In the genomic region with DNA sequence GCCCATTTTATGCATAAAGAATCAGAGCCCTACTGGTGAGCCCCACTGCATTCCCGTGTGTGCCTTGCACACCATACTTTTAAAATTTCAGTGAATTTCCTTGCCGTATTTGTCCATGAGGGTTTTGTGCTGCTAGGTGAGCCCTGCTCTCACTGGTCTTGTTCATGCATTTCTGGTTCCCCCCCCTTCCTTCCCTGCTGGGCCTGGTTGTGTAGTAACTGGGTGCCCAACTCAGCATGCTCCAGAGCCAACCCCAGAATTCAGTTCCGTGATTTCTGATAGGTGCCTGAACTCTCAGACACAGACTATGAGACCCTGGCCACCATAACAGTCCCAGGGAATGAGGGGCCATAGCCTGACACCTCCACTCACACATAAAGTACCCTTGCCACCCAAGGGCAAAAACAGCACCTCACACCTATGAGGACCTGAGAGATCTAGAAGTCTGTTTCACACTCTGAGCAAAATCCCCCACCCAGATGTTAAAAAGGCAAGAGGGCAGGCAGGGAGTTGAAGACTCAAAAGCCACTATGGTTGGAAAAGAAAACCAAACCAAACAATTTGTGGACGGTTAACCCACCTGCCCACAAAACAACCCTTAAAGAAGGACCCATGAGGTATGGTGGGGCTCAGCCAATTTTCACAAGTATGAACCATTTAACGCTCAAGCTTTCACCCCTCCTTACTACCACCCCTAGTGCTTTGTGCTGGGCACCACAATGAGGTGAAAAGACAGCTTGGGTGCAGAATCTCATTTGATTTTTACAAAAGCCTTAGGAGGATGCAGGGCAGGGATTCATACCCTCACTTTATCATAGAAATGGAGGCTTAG, we compare ENCODE assay signal across 26 cellular contexts. TPM values are rescaled to one million over a fixed set of nuclear protein-coding genes. Genes with fewer than 3 reads are reported as not detected.
DNase-seq lines count a peak whose midpoint lies in the region; ATAC-seq and TF ChIP-seq lines count a peak whose summit lies in the region.
"Had no signal": no experiment of that assay in that cellular context is flagged by ENCODE, and none has a peak within 500 bp of the region (broad histone marks: within the 10 kb centered on the region; RNA-seq: fewer than 3 reads in every experiment).

No MANE protein-coding gene starts in this region.

- no peak for DNase-seq in activated T-cell treated with anti-CD3 and anti-CD28 coated beads, Interleukin-2, amount 50 U/mL, for 72 hours
- no peak for DNase-seq in activated T-cell treated with anti-CD3 and anti-CD28 coated beads, Interleukin-2, amount 50 U/mL, for 1 hour
- no peak for DNase-seq in effector memory CD8-positive, alpha-beta T cell
- DNase-seq in stimulated activated effector memory CD8-positive, alpha-beta T cell treated with anti-CD3 and anti-CD28 coated beads, Interleukin-12 subunit alpha, Interleukin-12 subunit beta, amount 100 ng/mL, for 72 hours (ENCODE audit: low spot score in 2 of 2), result peak in 1 of 2 donors; percentile 50
- DNase-seq in foreskin fibroblast, result no peak
- no peak for DNase-seq in activated T-cell treated with anti-CD3 and anti-CD28 coated beads for 4 hours
- DNase-seq: activated CD8-positive, alpha-beta memory T cell treated with anti-CD3 and anti-CD28 coated beads, Interleukin-2, amount 50 U/mL, for 4 hours; C1 segment of cervical spinal cord; caudate nucleus; dermis blood vessel endothelial cell; EL; GOT3; islet precursor cell; left ventricle myocardium inferior; NCI-H1436; right cardiac atrium; spleen; upper lobe of right lung had no signal

- H3K27me3 ChIP-seq in Loucy (ENCODE audit: insufficient read depth, low read length, poor library complexity, severe bottlenecking), result no peaks in the 10 kb centered on the region
- H3K27me3 ChIP-seq: spleen, upper lobe of right lung had no signal

- H3K4me3 ChIP-seq in Loucy (ENCODE audit: low read length, poor library complexity, severe bottlenecking) (no peak overlapping the region), foreskin fibroblast (ENCODE audit: low read depth in 1 of 2, low read length in 2 of 2) (no peak overlapping the region)
- H3K4me3 ChIP-seq: left ventricle myocardium inferior, spleen, suprapubic skin, upper lobe of right lung had no signal

- H3K27me3 Mint-ChIP-seq in activated T-cell treated with anti-CD3 and anti-CD28 coated beads, Interleukin-2, amount 50 U/mL, for 72 hours (ENCODE audit: low read depth), result no peaks in the 10 kb centered on the region
- no peaks in the 10 kb centered on the region for H3K27me3 Mint-ChIP-seq in effector memory CD8-positive, alpha-beta T cell
- H3K27me3 Mint-ChIP-seq: activated naive CD8-positive, alpha-beta T cell had no signal

- peaks cover 53% of the 10 kb centered on the region for H3K4me1 Mint-ChIP-seq in activated T-cell treated with anti-CD3 and anti-CD28 coated beads, Interleukin-2, amount 50 U/mL, for 72 hours (ENCODE audit: low read depth)
- H3K4me1 Mint-ChIP-seq in effector memory CD8-positive, alpha-beta T cell (ENCODE audit: low read depth in 2 of 2), result peaks cover 47 to 51% of the 10 kb centered on the region in 2 donors
- H3K4me1 Mint-ChIP-seq in stimulated activated effector memory CD8-positive, alpha-beta T cell treated with anti-CD3 and anti-CD28 coated beads, Interleukin-12 subunit alpha, Interleukin-12 subunit beta, amount 100 ng/mL, for 72 hours, result peaks cover 57% of the 10 kb centered on the region

- no peaks in the 10 kb centered on the region for H3K9me3 ChIP-seq in Loucy (ENCODE audit: insufficient read depth, low read depth, low read length)
- H3K9me3 ChIP-seq: left ventricle myocardium inferior, spleen, suprapubic skin, upper lobe of right lung had no signal

- no peaks in the 10 kb centered on the region for H3K36me3 Mint-ChIP-seq in activated T-cell treated with anti-CD3 and anti-CD28 coated beads, Interleukin-2, amount 50 U/mL, for 72 hours (ENCODE audit: insufficient read depth in 2 of 2)
- H3K36me3 Mint-ChIP-seq in effector memory CD8-positive, alpha-beta T cell (ENCODE audit: insufficient read depth), result no peaks in the 10 kb centered on the region
- H3K36me3 Mint-ChIP-seq in stimulated activated effector memory CD8-positive, alpha-beta T cell treated with anti-CD3 and anti-CD28 coated beads, Interleukin-12 subunit alpha, Interleukin-12 subunit beta, amount 100 ng/mL, for 72 hours, result no peaks in the 10 kb centered on the region
- H3K36me3 Mint-ChIP-seq: activated naive CD8-positive, alpha-beta T cell; mesothelial cell of epicardium had no signal

- H3K4me1 ChIP-seq in Loucy (ENCODE audit: insufficient read depth, low read length, poor library complexity, severe bottlenecking), result peaks cover 48% of the 10 kb centered on the region
- H3K4me1 ChIP-seq: left ventricle myocardium inferior, suprapubic skin had no signal

- no peaks in the 10 kb centered on the region for H3K36me3 ChIP-seq in Loucy (ENCODE audit: insufficient read depth, low read length)
- H3K36me3 ChIP-seq: left ventricle myocardium inferior, spleen, suprapubic skin, upper lobe of right lung had no signal

- H3K27ac Mint-ChIP-seq in activated T-cell treated with anti-CD3 and anti-CD28 coated beads, Interleukin-2, amount 50 U/mL, for 72 hours, result no peak overlapping the region
- H3K27ac Mint-ChIP-seq in effector memory CD8-positive, alpha-beta T cell, result peak overlapping the region; percentile 76 to 93
- H3K27ac Mint-ChIP-seq in stimulated activated effector memory CD8-positive, alpha-beta T cell treated with anti-CD3 and anti-CD28 coated beads, Interleukin-12 subunit alpha, Interleukin-12 subunit beta, amount 100 ng/mL, for 72 hours, result peak overlapping the region; percentile 70
- H3K27ac Mint-ChIP-seq: mesothelial cell of epicardium had no signal

- H3K9me2 ChIP-seq in Loucy (replicated peaks; ENCODE audit: low read depth, low read length), result no peaks in the 10 kb centered on the region

- ATAC-seq in activated T-cell treated with anti-CD3 and anti-CD28 coated beads, Interleukin-2, amount 50 U/mL, for 72 hours (replicated peaks in 1 of 2), result peak in 1 of 2 donors; percentile 33
- ATAC-seq in effector memory CD8-positive, alpha-beta T cell (replicated peaks), result peak; percentile 71
- ATAC-seq in stimulated activated effector memory CD8-positive, alpha-beta T cell treated with anti-CD3 and anti-CD28 coated beads, Interleukin-12 subunit alpha, Interleukin-12 subunit beta, amount 100 ng/mL, for 72 hours, result no peak
- ATAC-seq in HG02678 (IDR thresholded peaks at IDR 0.05; ENCODE audit: unreplicated experiment), result no peak
- ATAC-seq: right cardiac atrium, upper lobe of right lung had no signal

- H3K9me3 Mint-ChIP-seq in activated T-cell treated with anti-CD3 and anti-CD28 coated beads, Interleukin-2, amount 50 U/mL, for 72 hours, result no peaks in the 10 kb centered on the region
- no peaks in the 10 kb centered on the region for H3K9me3 Mint-ChIP-seq in effector memory CD8-positive, alpha-beta T cell
- H3K9me3 Mint-ChIP-seq in stimulated activated effector memory CD8-positive, alpha-beta T cell treated with anti-CD3 and anti-CD28 coated beads, Interleukin-12 subunit alpha, Interleukin-12 subunit beta, amount 100 ng/mL, for 72 hours, result no peaks in the 10 kb centered on the region
- H3K9me3 Mint-ChIP-seq: mesothelial cell of epicardium had no signal

- TF ChIP-seq CTCF in Loucy (conservative IDR thresholded peaks at IDR 0.05; ENCODE audit: low read length), result no peak
- TF ChIP-seq CTCF in foreskin fibroblast (IDR thresholded peaks at IDR 0.05; ENCODE audit: low read depth, low read length), result no peak

- H3K4me3 Mint-ChIP-seq in activated T-cell treated with anti-CD3 and anti-CD28 coated beads, Interleukin-2, amount 50 U/mL, for 72 hours, result peak overlapping the region; percentile 4 to 61
- peak overlapping the region; percentile 30 to 67 for H3K4me3 Mint-ChIP-seq in effector memory CD8-positive, alpha-beta T cell
- peak overlapping the region; percentile 47 for H3K4me3 Mint-ChIP-seq in stimulated activated effector memory CD8-positive, alpha-beta T cell treated with anti-CD3 and anti-CD28 coated beads, Interleukin-12 subunit alpha, Interleukin-12 subunit beta, amount 100 ng/mL, for 72 hours
- H3K4me3 Mint-ChIP-seq: mesothelial cell of epicardium had no signal

- H3K79me2 ChIP-seq in Loucy (ENCODE audit: insufficient read depth, low read length), result no peaks in the 10 kb centered on the region

- H2AFZ ChIP-seq in Loucy (ENCODE audit: low read length), result no peak overlapping the region

- no peaks in the 10 kb centered on the region for H4K20me1 ChIP-seq in Loucy (ENCODE audit: insufficient read depth, low read length, poor library complexity, severe bottlenecking)

- H3K4me2 ChIP-seq in Loucy (ENCODE audit: low read depth, low read length, poor library complexity, severe bottlenecking), result peak overlapping the region; percentile 68

- peak overlapping the region; percentile 19 for H3K9ac ChIP-seq in Loucy (ENCODE audit: low read depth, low read length, poor library complexity, severe bottlenecking)

- no peaks in the 10 kb centered on the region for H3F3A ChIP-seq in Loucy (ENCODE audit: low read depth)

RNA-seq across cellular contexts. Expression of gene IL10RA, which starts 16.8 kb away (rescaled TPM):
- total RNA-seq in activated T-cell treated with anti-CD3 and anti-CD28 coated beads, Interleukin-2, amount 50 U/mL, for 72 hours, result 100 to 1,000 TPM in 1 of 2 donors, 10 to 100 TPM in 1; 79.6 to 123 TPM
- total RNA-seq: dermis blood vessel endothelial cell, endothelial cell of umbilical vein, SK-MEL-5 had no signal

RNA-seq across cellular contexts. Expression of gene TMPRSS13, which starts 40.2 kb away (rescaled TPM):
- 1 to 10 TPM; 3.0 to 3.2 TPM for total RNA-seq in activated T-cell treated with anti-CD3 and anti-CD28 coated beads, Interleukin-2, amount 50 U/mL, for 72 hours
- total RNA-seq: dermis blood vessel endothelial cell, left ventricle myocardium inferior, NCI-H460 had no signal
